8 cellular contexts compared by ENCODE assay signal in genomic region chr11:7892751-7893356, GRCh38. TPM values are rescaled to one million over a fixed set of nuclear protein-coding genes. Genes with fewer than 3 reads are reported as not detected.
DNase-seq lines count a peak whose midpoint lies in the region; TF ChIP-seq lines count a peak whose summit lies in the region.

No MANE protein-coding gene starts in this region.

- no peak overlapping the region for H3K23ac ChIP-seq in neuronal stem cell (ENCODE audit: low read depth, low read length, poor library complexity)

- no peak overlapping the region for H4K91ac ChIP-seq in neuronal stem cell (ENCODE audit: low read depth, low read length, poor library complexity)

- H2AK5ac ChIP-seq in neuronal stem cell (ENCODE audit: low read depth, low read length), result no peak overlapping the region

- no CpG with 5 or more reads among the region's 3 CpGs for WGBS in neuronal stem cell (ENCODE audit: extremely low coverage in 2 of 2, insufficient read length in 2 of 2, insufficient replicate concordance in 1 of 2), 2 donors

- peak overlapping the region; percentile 93 for H2AFZ ChIP-seq in fibroblast of lung (ENCODE audit: low read length)
- H2AFZ ChIP-seq in neuronal stem cell (ENCODE audit: low read length), result peak overlapping the region; percentile 93

- no peaks in the 10 kb centered on the region for H3K27me3 ChIP-seq in fibroblast of lung (ENCODE audit: control insufficient read depth, insufficient read depth, low read length)
- H3K27me3 ChIP-seq in neuronal stem cell (ENCODE audit: control insufficient read depth in 3 of 3, insufficient read depth in 3 of 3, low read depth in 1 of 3, low read length in 3 of 3), result no peaks in the 10 kb centered on the region

- H3K27ac ChIP-seq in fibroblast of lung (ENCODE audit: insufficient read depth, low read length) (peak overlapping the region; percentile 76), neuronal stem cell (replicated peaks; ENCODE audit: low read length) (no peak overlapping the region)

- H2BK120ac ChIP-seq in neuronal stem cell (ENCODE audit: low read depth, low read length), result no peak overlapping the region

- H4K8ac ChIP-seq in neuronal stem cell (ENCODE audit: low read depth, low read length), result no peak overlapping the region

- no peak overlapping the region for H3K4me2 ChIP-seq in fibroblast of lung (ENCODE audit: extremely low read depth, insufficient read depth, low read length)
- H3K4me2 ChIP-seq in neuronal stem cell (ENCODE audit: insufficient read depth, low read length, poor library complexity, severe bottlenecking), result no peak overlapping the region

- TF ChIP-seq CTCF in GM12865 (IDR thresholded peaks at IDR 0.05; ENCODE audit: insufficient read depth, low read depth, low read length, missing control alignments) (peak; percentile 59), HFFc6 (IDR thresholded peaks at IDR 0.05) (peak; percentile 87), fibroblast of lung (conservative IDR thresholded peaks at IDR 0.05 in 1 of 2, IDR thresholded peaks at IDR 0.05 in 1 of 2; ENCODE audit: low read depth in 1 of 2, low read length in 2 of 2) (peak; percentile 60 to 71)

- H3K27ac Mint-ChIP-seq in HFFc6, result peak overlapping the region; percentile 65

- no peaks in the 10 kb centered on the region for H4K20me1 ChIP-seq in fibroblast of lung (ENCODE audit: control insufficient read depth, extremely low read depth, insufficient read depth, low read length)

- H3K36me3 ChIP-seq in fibroblast of lung (ENCODE audit: control insufficient read depth, insufficient read depth, low read length) (no peaks in the 10 kb centered on the region), neuronal stem cell (replicated peaks in 1 of 2; ENCODE audit: control insufficient read depth in 2 of 2, insufficient read depth in 2 of 2, low read length in 2 of 2) (no peaks in the 10 kb centered on the region)

- no peak overlapping the region for H2BK15ac ChIP-seq in neuronal stem cell (ENCODE audit: low read length)

- H3K4me3 ChIP-seq in GM12865 (ENCODE audit: low read depth, low read length), result no peak overlapping the region
- no peak overlapping the region for H3K4me3 ChIP-seq in fibroblast of lung (replicated peaks in 1 of 4; ENCODE audit: control extremely low read depth in 1 of 4, insufficient read depth in 1 of 4, low read depth in 3 of 4, low read length in 4 of 4)
- no peak overlapping the region for H3K4me3 ChIP-seq in neuronal stem cell (ENCODE audit: low read length in 2 of 2)

- no peaks in the 10 kb centered on the region; the same call in 1 of the 2 replicates for H3K36me3 Mint-ChIP-seq in HFFc6 (ENCODE audit: low read depth)

- H3K79me2 ChIP-seq in fibroblast of lung (ENCODE audit: control insufficient read depth, insufficient read depth, low read length), result no peaks in the 10 kb centered on the region

- H3K4me1 Mint-ChIP-seq in HFFc6 (ENCODE audit: low read depth), result peaks cover 73% of the 10 kb centered on the region

- no peaks in the 10 kb centered on the region for H3K9me3 Mint-ChIP-seq in HFFc6

- H3K4me1 ChIP-seq in fibroblast of lung (ENCODE audit: control insufficient read depth, extremely low read depth, insufficient read depth, low read length), result peaks cover 21% of the 10 kb centered on the region
- H3K4me1 ChIP-seq in neuronal stem cell (ENCODE audit: control insufficient read depth in 2 of 2, insufficient read depth in 1 of 2, low read depth in 1 of 2, low read length in 2 of 2), result peaks cover 0 to 14% of the 10 kb centered on the region in 2 donors

- no peaks in the 10 kb centered on the region for H3K9me3 ChIP-seq in fibroblast of lung (ENCODE audit: control insufficient read depth, insufficient read depth, low read depth, low read length)
- H3K9me3 ChIP-seq in neuronal stem cell (replicated peaks in 1 of 2; ENCODE audit: control insufficient read depth in 2 of 2, insufficient read depth in 1 of 2, low read depth in 1 of 2, low read length in 2 of 2), result no peaks in the 10 kb centered on the region

- no peak overlapping the region for H3K14ac ChIP-seq in neuronal stem cell (ENCODE audit: low read length)

- no peaks in the 10 kb centered on the region for H3K27me3 Mint-ChIP-seq in HFFc6 (ENCODE audit: insufficient read depth)

- no peaks in the 10 kb centered on the region for H3K79me1 ChIP-seq in neuronal stem cell (ENCODE audit: low read depth, low read length)

- H3K18ac ChIP-seq in neuronal stem cell (ENCODE audit: low read length), result no peak overlapping the region

- H2BK5ac ChIP-seq in neuronal stem cell (ENCODE audit: low read length), result no peak overlapping the region

- H3K4ac ChIP-seq in neuronal stem cell (ENCODE audit: low read length), result no peak overlapping the region

- DNase-seq in AG08395 (ENCODE audit: low spot score) (peak; percentile 75), GM12865 (ENCODE audit: low read depth) (peak; percentile 62), HFFc6 (peak; percentile 74), M059J (ENCODE audit: low read depth) (peak; percentile 76), SKM-1 treated with dmso at 0.1 percent for 144 hours (lab: John Stamatoyannopoulos, UW; ENCODE audit: unreplicated experiment) (peak; percentile 42), fibroblast of lung (ENCODE audit: low read depth in 2 of 2) (peak; percentile 52 to 83), neuronal stem cell (ENCODE audit: low spot score) (peak; percentile 35), activated gamma-delta T cell treated with Interleukin-2 at 50 U/mL for 16 hours (no peak)

- H3K9ac ChIP-seq in fibroblast of lung (ENCODE audit: insufficient read depth, low read length) (peak overlapping the region; percentile 14), neuronal stem cell (ENCODE audit: low read depth, low read length, poor library complexity) (no peak overlapping the region)

- peak overlapping the region; percentile 53 for H3K4me3 Mint-ChIP-seq in HFFc6

- no peak overlapping the region for H2BK12ac ChIP-seq in neuronal stem cell (ENCODE audit: low read length)

RNA-seq across cellular contexts. Expression of gene OR10A6, which starts 38.2 kb away (rescaled TPM):
- total RNA-seq in HFFc6 (2021; fragmentation: NEBNext Ultra II Directional; extraction: Animal tissue kit (Norgen Biotek cat#: 25700)), result under 1 TPM in 5 of 6 experiments, not detected in 1; 0.05 to 0.28 (median 0.14) TPM
- not detected in 2 replicates for total RNA-seq in M059J (2014; rRNA removed; shearing (Covaris generic))
- under 0.01 TPM in 1 of 2 replicates, not detected in the other for total RNA-seq in fibroblast of lung
- polyA plus RNA-seq in fibroblast of lung, result 0.05 and 0.06 TPM in 2 replicates
- 0.09 TPM in 1 of 2 replicates, not detected in the other for polyA plus RNA-seq in fibroblast of lung (2012)
- polyA minus RNA-seq in fibroblast of lung (ENCODE audit: low replicate concordance), result not detected in 2 replicates
- polyA plus RNA-seq in neuronal stem cell (2013, experiment 1 of 2), result not detected
- polyA plus RNA-seq in neuronal stem cell (2013, experiment 2 of 2), result not detected

RNA-seq across cellular contexts. Expression of gene OR10A3, which starts 48.7 kb away (rescaled TPM):
- total RNA-seq in HFFc6 (2021; fragmentation: NEBNext Ultra II Directional; extraction: Animal tissue kit (Norgen Biotek cat#: 25700)), result under 1 TPM in 2 of 6 experiments, not detected in 4; 0.12 to 0.17 TPM
- not detected in 2 replicates for total RNA-seq in M059J (2014; rRNA removed; shearing (Covaris generic))
- total RNA-seq in fibroblast of lung, result 0.17 TPM in 1 of 2 replicates, not detected in the other
- polyA plus RNA-seq in fibroblast of lung, result 0.07 TPM in 1 of 2 replicates, not detected in the other
- not detected in 2 replicates for polyA plus RNA-seq in fibroblast of lung (2012)
- polyA minus RNA-seq in fibroblast of lung (ENCODE audit: low replicate concordance), result not detected in 2 replicates
- not detected for polyA plus RNA-seq in neuronal stem cell (2013, experiment 1 of 2)
- polyA plus RNA-seq in neuronal stem cell (2013, experiment 2 of 2), result not detected
